In genomic region chr3:104367000-104367399, GRCh38 we compare ENCODE assay signal across 1 cellular context.
TF ChIP-seq lines count a peak whose summit lies in the region.

No MANE protein-coding gene starts in this region.

TF ChIP-seq in SK-N-SH, 30 proteins besides CTCF, POLR2A, EP300 and RAD21 (continued from another document):
- no peak for TF ChIP-seq REST (IDR thresholded peaks at IDR 0.05; ENCODE audit: low read depth, low read length)
- TF ChIP-seq FOSL2 (IDR thresholded peaks at IDR 0.05; ENCODE audit: borderline replicate concordance, low read depth) = peak; percentile 3; the same call in 1 of the 2 replicates
- TF ChIP-seq RFX5 (IDR thresholded peaks at IDR 0.05; ENCODE audit: low read length) = no peak
- TF ChIP-seq MAX (IDR thresholded peaks at IDR 0.05; ENCODE audit: low read depth) = no peak
- peak; percentile 94 for TF ChIP-seq PBX3 (IDR thresholded peaks at IDR 0.05)
- peak; percentile 73 for TF ChIP-seq JUND (IDR thresholded peaks at IDR 0.05)
- TF ChIP-seq CHD2 (IDR thresholded peaks at IDR 0.05; ENCODE audit: low read length, partially characterized antibody) = peak; percentile 45
- no peak for TF ChIP-seq TAF1 (IDR thresholded peaks at IDR 0.05; ENCODE audit: borderline replicate concordance, low read depth, low read length)
- TF ChIP-seq IRF3 (IDR thresholded peaks at IDR 0.05; ENCODE audit: low read depth, low read length) = no peak
- peak; percentile 55; the same call in 1 of the 2 replicates for TF ChIP-seq POLR2AphosphoS5 (IDR thresholded peaks at IDR 0.05; ENCODE audit: low read depth, low read length)
- TF ChIP-seq GABPA (IDR thresholded peaks at IDR 0.05; ENCODE audit: low read depth) = no peak
- TF ChIP-seq MEF2A (IDR thresholded peaks at IDR 0.05; ENCODE audit: borderline replicate concordance, low read depth) = no peak
- TF ChIP-seq RCOR1 (IDR thresholded peaks at IDR 0.05; ENCODE audit: low read length) = peak; percentile 48; the same call in 1 of the 2 replicates
- TF ChIP-seq GATA2 (CRISPR knock-in tag; IDR thresholded peaks at IDR 0.05) = peak; percentile 79
- TF ChIP-seq FOXM1 (IDR thresholded peaks at IDR 0.05; ENCODE audit: low read depth) = no peak
- no peak for TF ChIP-seq USF1 (IDR thresholded peaks at IDR 0.05; ENCODE audit: borderline replicate concordance, low read depth)
- peak; percentile 68; the same call in 1 of the 2 replicates for TF ChIP-seq RXRA (IDR thresholded peaks at IDR 0.05; ENCODE audit: borderline replicate concordance, low read depth)
- TF ChIP-seq TEAD4 (IDR thresholded peaks at IDR 0.05; ENCODE audit: borderline replicate concordance, insufficient read depth) = peak; percentile 70
- TF ChIP-seq EZH2phosphoT487 (IDR thresholded peaks at IDR 0.05; ENCODE audit: borderline replicate concordance, low read depth) = no peak
- peak; percentile 88 for TF ChIP-seq NFIC (IDR thresholded peaks at IDR 0.05; ENCODE audit: borderline replicate concordance)
- no peak for TF ChIP-seq USF2 (IDR thresholded peaks at IDR 0.05; ENCODE audit: borderline replicate concordance, low read depth, low read length)
- no peak for TF ChIP-seq NRF1 (IDR thresholded peaks at IDR 0.05; ENCODE audit: low read depth, low read length)
